ENCODE assay signal across 10 cellular contexts in the genomic region with DNA sequence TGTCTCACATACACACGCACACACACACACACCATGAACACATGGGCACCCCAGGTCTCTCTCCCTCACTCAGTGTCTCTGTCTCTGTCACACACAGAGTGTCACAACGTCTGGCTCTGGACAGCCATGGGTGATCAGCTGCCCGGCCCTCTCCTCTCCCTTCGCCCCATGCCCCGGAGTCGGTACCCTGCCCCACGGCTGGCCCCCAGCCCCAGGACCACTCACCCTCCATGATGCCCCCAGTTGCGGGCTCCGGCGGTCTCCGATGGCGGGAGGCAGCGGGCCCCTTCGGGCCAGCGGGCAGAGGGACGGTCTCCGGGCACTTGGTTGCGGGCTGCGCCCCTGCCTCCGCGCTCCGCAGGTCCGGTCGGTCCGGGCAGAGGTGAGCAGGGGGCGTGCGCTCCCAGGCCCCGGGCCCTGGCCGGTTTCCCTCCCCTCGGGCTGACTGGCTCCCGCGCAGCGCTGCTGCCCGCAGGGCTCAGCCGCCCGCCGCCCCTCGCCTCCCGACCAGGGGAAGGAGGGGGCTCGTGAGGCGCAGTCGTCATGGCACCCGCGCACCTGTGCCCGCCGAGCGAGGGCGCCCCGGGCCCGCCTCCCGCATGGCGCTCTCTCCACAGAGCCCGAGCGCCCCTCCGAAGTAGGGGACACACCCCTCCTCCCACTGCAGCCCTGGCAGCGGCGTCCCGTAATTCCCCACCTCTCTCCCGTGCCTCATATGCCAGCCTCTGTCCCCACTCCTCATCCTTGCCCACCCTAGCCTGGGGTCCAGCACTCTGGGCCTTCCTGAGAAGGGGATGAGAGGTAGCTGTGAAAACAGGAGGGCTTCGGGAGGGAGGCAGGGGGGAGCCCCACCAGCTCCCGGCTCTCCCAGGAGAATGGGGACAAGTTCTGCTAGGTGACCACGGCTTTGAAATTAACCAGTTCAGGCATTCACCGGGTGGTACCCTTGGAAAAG. TPM values are rescaled to one million over a fixed set of nuclear protein-coding genes. Genes with fewer than 3 reads are reported as not detected.
DNase-seq lines count a peak whose midpoint lies in the region; ATAC-seq, FAIRE-seq and TF ChIP-seq lines count a peak whose summit lies in the region.
"Had no signal": no experiment of that assay in that cellular context is flagged by ENCODE, and none has a peak within 500 bp of the region (broad histone marks: within the 10 kb centered on the region; RNA-seq: fewer than 3 reads in every experiment).

A gene with protein sequence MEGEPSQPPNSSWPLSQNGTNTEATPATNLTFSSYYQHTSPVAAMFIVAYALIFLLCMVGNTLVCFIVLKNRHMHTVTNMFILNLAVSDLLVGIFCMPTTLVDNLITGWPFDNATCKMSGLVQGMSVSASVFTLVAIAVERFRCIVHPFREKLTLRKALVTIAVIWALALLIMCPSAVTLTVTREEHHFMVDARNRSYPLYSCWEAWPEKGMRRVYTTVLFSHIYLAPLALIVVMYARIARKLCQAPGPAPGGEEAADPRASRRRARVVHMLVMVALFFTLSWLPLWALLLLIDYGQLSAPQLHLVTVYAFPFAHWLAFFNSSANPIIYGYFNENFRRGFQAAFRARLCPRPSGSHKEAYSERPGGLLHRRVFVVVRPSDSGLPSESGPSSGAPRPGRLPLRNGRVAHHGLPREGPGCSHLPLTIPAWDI (minus strand): TSS at position 560 of the 955 bp plus-strand sequence. CDS start 328 bp downstream, at position 232.

- no peak within 1 kb of the TSS; the same call in 1 of the 2 replicates for H3K4me3 ChIP-seq in BE2C (ENCODE audit: low read depth, low read length)
- H3K4me3 ChIP-seq in gastroesophageal sphincter = peak within 1 kb of the TSS in 1 of 2 donors; percentile 41

- H3K27me3 Mint-ChIP-seq in neural crest cell (ENCODE audit: low read depth) = peaks cover 69% of the 10 kb centered on the region

- peak within 1 kb of the TSS; percentile 21 for H3K4me3 Mint-ChIP-seq in neural crest cell

- H3K36me3 Mint-ChIP-seq in neural crest cell (ENCODE audit: low read depth) = no peaks in the 10 kb centered on the region

- H3K4me1 ChIP-seq in BE2C = no peaks in the 10 kb centered on the region
- H3K4me1 ChIP-seq in gastroesophageal sphincter = peaks cover 0 to 10% (median 7%) of the 10 kb centered on the region in 3 donors

- H3K27ac ChIP-seq in gastroesophageal sphincter = no peak within 1 kb of the TSS

- H3K27me3 ChIP-seq in BE2C (peaks cover 31% of the 10 kb centered on the region), gastroesophageal sphincter (peaks cover 74% of the 10 kb centered on the region)

- FAIRE-seq in D721Med (lab: Jason Lieb, UNC) = no peak

- ATAC-seq in gastroesophageal sphincter = peak; percentile 34
- no peak for ATAC-seq in GM18870 (IDR thresholded peaks at IDR 0.05; ENCODE audit: unreplicated experiment)

- TF ChIP-seq POLR2A in gastroesophageal sphincter (IDR thresholded peaks at IDR 0.05) = no peak

- H3K27ac Mint-ChIP-seq in neural crest cell (ENCODE audit: unreplicated experiment) = no peak within 1 kb of the TSS

- H3K36me3 ChIP-seq in BE2C (no peaks in the 10 kb centered on the region), gastroesophageal sphincter (no peaks in the 10 kb centered on the region)

- TF ChIP-seq EP300 in gastroesophageal sphincter (IDR thresholded peaks at IDR 0.05) = no peak

- no peak for TF ChIP-seq CTCF in BE2C (IDR thresholded peaks at IDR 0.05; ENCODE audit: low read depth, low read length)
- no peak for TF ChIP-seq CTCF in gastroesophageal sphincter (IDR thresholded peaks at IDR 0.05)
- TF ChIP-seq CTCF in neural crest cell (conservative IDR thresholded peaks at IDR 0.05) = no peak
- TF ChIP-seq CTCF in D721Med (IDR thresholded peaks at IDR 0.05; ENCODE audit: insufficient read depth, missing control alignments) = no peak

- peaks cover 8% of the 10 kb centered on the region for H3K4me1 Mint-ChIP-seq in neural crest cell

- WGBS in gastroesophageal sphincter (ENCODE audit: low coverage in 1 of 2), 2 donors = 16 to 40% methylated on average over 1 to 4 of the region's 63 CpGs

- peaks cover 4% of the 10 kb centered on the region for H3K9me3 Mint-ChIP-seq in neural crest cell

- peak; percentile 14 for DNase-seq in BE2C
- peak; percentile 13 for DNase-seq in NCI-H146 treated with DMSO at 0.1 percent for 48 hours (lab: John Stamatoyannopoulos, UW; ENCODE audit: unreplicated experiment)
- DNase-seq in neural crest cell (ENCODE audit: low read depth, low spot score) = no peak
- DNase-seq in D721Med (ENCODE audit: insufficient read length, low spot score) = no peak
- no peak for DNase-seq in SKM-1 treated with dmso at 0.1 percent for 144 hours (lab: John Stamatoyannopoulos, UW; ENCODE audit: unreplicated experiment)
- DNase-seq in EL = no peak
- DNase-seq: activated naive CD4-positive, alpha-beta T cell treated with anti-CD3 and anti-CD28 coated beads, Interleukin-2, amount 50 U/mL, for 16 hours; T-helper 9 cell had no signal

- H3K9me3 ChIP-seq in BE2C (peaks cover 6% of the 10 kb centered on the region; the same call in 1 of the 2 replicates), gastroesophageal sphincter (no peaks in the 10 kb centered on the region)

RNA-seq across cellular contexts. Expression of the gene that starts here (rescaled TPM):
- polyA plus RNA-seq in BE2C (2012; ENCODE audit: insufficient read depth, insufficient read length, low read depth) = 0.05 TPM
- total RNA-seq in gastroesophageal sphincter (under 1 TPM in 3 of 4 donors, not detected in 1; under 0.01 to 0.04 (median under 0.01) TPM), neural crest cell (not detected in 2 replicates)

Comparison
In these comparisons a context has a peak if more than half of its experiments do, and no peak if none do; other contexts are left out.
1. Peak in ATAC-seq in gastroesophageal sphincter; RNA of the gene not detected or under 1 TPM.
2. DNase-seq: peak in BE2C (single experiment) and NCI-H146 treated with DMSO at 0.1 percent for 48 hours (single experiment); none in neural crest cell (single experiment), D721Med (single experiment), SKM-1 treated with dmso at 0.1 percent for 144 hours (single experiment) and EL (single experiment).